In the genomic region with DNA sequence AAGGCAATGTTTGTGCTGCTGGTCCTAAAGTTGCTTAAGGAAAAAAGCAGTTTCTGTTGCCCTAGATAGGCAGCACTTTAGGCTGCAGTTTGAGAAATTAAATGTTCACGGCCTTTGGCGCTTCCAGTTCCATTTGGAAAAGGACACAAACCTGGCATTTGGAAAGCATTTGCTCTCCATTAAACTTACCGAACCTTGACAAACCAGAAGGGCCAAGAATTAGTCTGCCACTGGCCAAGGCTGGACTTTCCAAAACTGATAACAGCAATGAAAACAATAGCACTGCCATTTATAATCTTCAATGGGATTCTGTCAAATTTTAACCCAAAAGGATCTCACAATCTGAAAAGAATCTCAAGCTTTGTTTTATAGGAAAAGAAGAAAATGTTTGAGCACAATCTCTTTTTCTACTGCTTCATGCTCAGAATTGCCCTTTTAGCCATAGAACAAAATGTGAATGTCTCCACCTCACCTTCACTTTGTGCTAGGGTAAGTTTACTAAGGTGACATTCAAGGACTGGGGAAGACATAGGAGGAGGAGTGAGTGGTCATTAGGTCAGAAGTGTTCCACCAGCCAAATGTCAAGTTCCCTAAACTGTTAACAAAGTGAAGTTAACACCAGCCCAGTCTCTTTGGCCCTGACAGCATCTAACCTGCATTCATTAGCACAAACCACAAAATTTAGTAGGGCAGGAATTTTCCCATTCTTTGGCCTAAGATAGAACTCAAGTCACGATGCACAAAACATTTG, we compare ENCODE assay signal across 16 cellular contexts.
"Had no signal": no experiment of that assay in that cellular context is flagged by ENCODE, and none has a peak within 500 bp of the region (broad histone marks: within the 10 kb centered on the region; RNA-seq: fewer than 3 reads in every experiment).

No MANE protein-coding gene starts in this region.

- H3K36me3 ChIP-seq: gastrocnemius medialis, tibial artery, upper lobe of right lung, vagina had no signal

- H3K36me3 Mint-ChIP-seq: naive thymus-derived CD4-positive, alpha-beta T cell; stimulated activated effector memory CD8-positive, alpha-beta T cell treated with anti-CD3 and anti-CD28 coated beads, Interleukin-12 subunit alpha, Interleukin-12 subunit beta, amount 100 ng/mL, for 72 hours had no signal

- DNase-seq: effector memory CD4-positive, alpha-beta T cell; gastrocnemius medialis; islet precursor cell; left colon; naive thymus-derived CD4-positive, alpha-beta T cell; right cardiac atrium; small intestine; stimulated activated CD4-positive, alpha-beta T cell treated with anti-CD3 and anti-CD28 coated beads, Interleukin-4, amount 100 ng/mL, for 1 hour; stimulated activated CD8-positive, alpha-beta memory T cell treated with anti-CD3 and anti-CD28 coated beads, Interleukin-4, amount 100 ng/mL, for 48 hours; tibial artery; upper lobe of right lung had no signal

- H3K4me1 ChIP-seq: gastrocnemius medialis, tibial artery, upper lobe of right lung, vagina had no signal

- H3K4me1 Mint-ChIP-seq: neural crest cell; stimulated activated effector memory CD8-positive, alpha-beta T cell treated with anti-CD3 and anti-CD28 coated beads, Interleukin-12 subunit alpha, Interleukin-12 subunit beta, amount 100 ng/mL, for 72 hours had no signal

- H3K27me3 ChIP-seq: gastrocnemius medialis, tibial artery, upper lobe of right lung, vagina had no signal

- H3K4me3 Mint-ChIP-seq: naive thymus-derived CD4-positive, alpha-beta T cell; neural crest cell; stimulated activated effector memory CD8-positive, alpha-beta T cell treated with anti-CD3 and anti-CD28 coated beads, Interleukin-12 subunit alpha, Interleukin-12 subunit beta, amount 100 ng/mL, for 72 hours; stimulated activated naive CD8-positive, alpha-beta T cell treated with anti-CD3 and anti-CD28 coated beads, Interleukin-15, Interleukin-2, amounts not matched to agents 100 ng/mL and 50 ng/mL, for 24 hours had no signal

- FAIRE-seq: small intestine had no signal

- H3K9me3 Mint-ChIP-seq: naive thymus-derived CD4-positive, alpha-beta T cell; neural crest cell; stimulated activated effector memory CD8-positive, alpha-beta T cell treated with anti-CD3 and anti-CD28 coated beads, Interleukin-12 subunit alpha, Interleukin-12 subunit beta, amount 100 ng/mL, for 72 hours; stimulated activated naive CD8-positive, alpha-beta T cell treated with anti-CD3 and anti-CD28 coated beads, Interleukin-15, Interleukin-2, amounts not matched to agents 100 ng/mL and 50 ng/mL, for 24 hours had no signal

- H3K27ac Mint-ChIP-seq: naive thymus-derived CD4-positive, alpha-beta T cell; stimulated activated effector memory CD8-positive, alpha-beta T cell treated with anti-CD3 and anti-CD28 coated beads, Interleukin-12 subunit alpha, Interleukin-12 subunit beta, amount 100 ng/mL, for 72 hours; stimulated activated naive CD8-positive, alpha-beta T cell treated with anti-CD3 and anti-CD28 coated beads, Interleukin-15, Interleukin-2, amounts not matched to agents 100 ng/mL and 50 ng/mL, for 24 hours had no signal

- H3K4me3 ChIP-seq: gastrocnemius medialis, tibial artery, upper lobe of right lung, vagina had no signal

- H3K9me3 ChIP-seq: gastrocnemius medialis, tibial artery, upper lobe of right lung, vagina had no signal

- H3K27ac ChIP-seq: epithelial cell of prostate, gastrocnemius medialis, tibial artery, upper lobe of right lung, vagina had no signal

- ATAC-seq: gastrocnemius medialis; left colon; naive thymus-derived CD4-positive, alpha-beta T cell; right cardiac atrium; stimulated activated effector memory CD8-positive, alpha-beta T cell treated with anti-CD3 and anti-CD28 coated beads, Interleukin-12 subunit alpha, Interleukin-12 subunit beta, amount 100 ng/mL, for 72 hours; upper lobe of right lung had no signal
